2 cellular contexts compared by ENCODE assay signal in the genomic region with DNA sequence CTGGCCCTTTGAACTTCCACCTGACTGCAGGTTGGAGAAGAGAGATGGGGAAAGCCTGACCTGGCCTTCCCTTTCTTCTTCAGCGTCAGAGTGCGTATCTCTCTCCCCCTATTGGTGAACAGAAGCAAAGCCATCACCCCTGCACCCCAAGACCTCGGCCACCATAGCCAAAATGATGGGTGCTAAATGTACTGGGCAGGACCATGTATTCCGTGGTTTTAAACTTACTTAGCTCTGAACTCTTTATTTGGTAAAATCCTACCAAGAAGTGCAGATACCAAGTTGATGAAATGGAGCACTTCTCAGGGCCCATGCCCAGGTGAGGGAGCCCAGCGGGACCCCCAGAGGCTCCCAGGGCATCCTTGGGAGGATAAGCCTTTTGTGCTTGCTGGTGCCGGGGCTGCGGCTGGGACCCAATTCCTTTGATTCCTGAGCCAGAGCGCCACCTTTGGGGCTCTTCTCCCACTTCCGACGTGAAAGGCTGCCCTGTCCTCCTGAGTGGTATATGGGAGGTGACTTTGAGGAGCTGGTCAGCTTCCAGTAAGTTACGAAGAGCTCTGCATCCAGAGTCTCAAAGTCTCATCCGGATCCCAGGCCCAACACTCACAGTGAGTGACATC.
TF ChIP-seq lines count a peak whose summit lies in the region.

No MANE protein-coding gene starts in this region.

TF ChIP-seq in PFSK-1, 5 proteins besides CTCF, POLR2A, EP300 and RAD21:
- 0 out of 2 replicates have a peak, but pooled peaks have one; percentile 18 for TF ChIP-seq POLR2AphosphoS5 (IDR thresholded peaks at IDR 0.05; ENCODE audit: low read depth, low read length)
- no peak for TF ChIP-seq FOXP2 (optimal IDR thresholded peaks at IDR 0.05; ENCODE audit: borderline replicate concordance, extremely low read depth, extremely low read length, insufficient read depth)

TF ChIP-seq in H1, 55 proteins besides CTCF, POLR2A, EP300 and RAD21:
- TF ChIP-seq GABPA (IDR thresholded peaks at IDR 0.05; ENCODE audit: borderline replicate concordance, insufficient read depth, low read length), result no peak
- TF ChIP-seq CTBP2 (IDR thresholded peaks at IDR 0.05; ENCODE audit: borderline replicate concordance, insufficient read depth, insufficient read length, low read length), result no peak
- no peak for TF ChIP-seq CHD2 (IDR thresholded peaks at IDR 0.05; ENCODE audit: low read length)
- no peak for TF ChIP-seq SUZ12 (IDR thresholded peaks at IDR 0.05; ENCODE audit: low read length)
- no peak for TF ChIP-seq POLR2AphosphoS5 (IDR thresholded peaks at IDR 0.05; ENCODE audit: low read depth, low read length)
- TF ChIP-seq, protein P1, sequence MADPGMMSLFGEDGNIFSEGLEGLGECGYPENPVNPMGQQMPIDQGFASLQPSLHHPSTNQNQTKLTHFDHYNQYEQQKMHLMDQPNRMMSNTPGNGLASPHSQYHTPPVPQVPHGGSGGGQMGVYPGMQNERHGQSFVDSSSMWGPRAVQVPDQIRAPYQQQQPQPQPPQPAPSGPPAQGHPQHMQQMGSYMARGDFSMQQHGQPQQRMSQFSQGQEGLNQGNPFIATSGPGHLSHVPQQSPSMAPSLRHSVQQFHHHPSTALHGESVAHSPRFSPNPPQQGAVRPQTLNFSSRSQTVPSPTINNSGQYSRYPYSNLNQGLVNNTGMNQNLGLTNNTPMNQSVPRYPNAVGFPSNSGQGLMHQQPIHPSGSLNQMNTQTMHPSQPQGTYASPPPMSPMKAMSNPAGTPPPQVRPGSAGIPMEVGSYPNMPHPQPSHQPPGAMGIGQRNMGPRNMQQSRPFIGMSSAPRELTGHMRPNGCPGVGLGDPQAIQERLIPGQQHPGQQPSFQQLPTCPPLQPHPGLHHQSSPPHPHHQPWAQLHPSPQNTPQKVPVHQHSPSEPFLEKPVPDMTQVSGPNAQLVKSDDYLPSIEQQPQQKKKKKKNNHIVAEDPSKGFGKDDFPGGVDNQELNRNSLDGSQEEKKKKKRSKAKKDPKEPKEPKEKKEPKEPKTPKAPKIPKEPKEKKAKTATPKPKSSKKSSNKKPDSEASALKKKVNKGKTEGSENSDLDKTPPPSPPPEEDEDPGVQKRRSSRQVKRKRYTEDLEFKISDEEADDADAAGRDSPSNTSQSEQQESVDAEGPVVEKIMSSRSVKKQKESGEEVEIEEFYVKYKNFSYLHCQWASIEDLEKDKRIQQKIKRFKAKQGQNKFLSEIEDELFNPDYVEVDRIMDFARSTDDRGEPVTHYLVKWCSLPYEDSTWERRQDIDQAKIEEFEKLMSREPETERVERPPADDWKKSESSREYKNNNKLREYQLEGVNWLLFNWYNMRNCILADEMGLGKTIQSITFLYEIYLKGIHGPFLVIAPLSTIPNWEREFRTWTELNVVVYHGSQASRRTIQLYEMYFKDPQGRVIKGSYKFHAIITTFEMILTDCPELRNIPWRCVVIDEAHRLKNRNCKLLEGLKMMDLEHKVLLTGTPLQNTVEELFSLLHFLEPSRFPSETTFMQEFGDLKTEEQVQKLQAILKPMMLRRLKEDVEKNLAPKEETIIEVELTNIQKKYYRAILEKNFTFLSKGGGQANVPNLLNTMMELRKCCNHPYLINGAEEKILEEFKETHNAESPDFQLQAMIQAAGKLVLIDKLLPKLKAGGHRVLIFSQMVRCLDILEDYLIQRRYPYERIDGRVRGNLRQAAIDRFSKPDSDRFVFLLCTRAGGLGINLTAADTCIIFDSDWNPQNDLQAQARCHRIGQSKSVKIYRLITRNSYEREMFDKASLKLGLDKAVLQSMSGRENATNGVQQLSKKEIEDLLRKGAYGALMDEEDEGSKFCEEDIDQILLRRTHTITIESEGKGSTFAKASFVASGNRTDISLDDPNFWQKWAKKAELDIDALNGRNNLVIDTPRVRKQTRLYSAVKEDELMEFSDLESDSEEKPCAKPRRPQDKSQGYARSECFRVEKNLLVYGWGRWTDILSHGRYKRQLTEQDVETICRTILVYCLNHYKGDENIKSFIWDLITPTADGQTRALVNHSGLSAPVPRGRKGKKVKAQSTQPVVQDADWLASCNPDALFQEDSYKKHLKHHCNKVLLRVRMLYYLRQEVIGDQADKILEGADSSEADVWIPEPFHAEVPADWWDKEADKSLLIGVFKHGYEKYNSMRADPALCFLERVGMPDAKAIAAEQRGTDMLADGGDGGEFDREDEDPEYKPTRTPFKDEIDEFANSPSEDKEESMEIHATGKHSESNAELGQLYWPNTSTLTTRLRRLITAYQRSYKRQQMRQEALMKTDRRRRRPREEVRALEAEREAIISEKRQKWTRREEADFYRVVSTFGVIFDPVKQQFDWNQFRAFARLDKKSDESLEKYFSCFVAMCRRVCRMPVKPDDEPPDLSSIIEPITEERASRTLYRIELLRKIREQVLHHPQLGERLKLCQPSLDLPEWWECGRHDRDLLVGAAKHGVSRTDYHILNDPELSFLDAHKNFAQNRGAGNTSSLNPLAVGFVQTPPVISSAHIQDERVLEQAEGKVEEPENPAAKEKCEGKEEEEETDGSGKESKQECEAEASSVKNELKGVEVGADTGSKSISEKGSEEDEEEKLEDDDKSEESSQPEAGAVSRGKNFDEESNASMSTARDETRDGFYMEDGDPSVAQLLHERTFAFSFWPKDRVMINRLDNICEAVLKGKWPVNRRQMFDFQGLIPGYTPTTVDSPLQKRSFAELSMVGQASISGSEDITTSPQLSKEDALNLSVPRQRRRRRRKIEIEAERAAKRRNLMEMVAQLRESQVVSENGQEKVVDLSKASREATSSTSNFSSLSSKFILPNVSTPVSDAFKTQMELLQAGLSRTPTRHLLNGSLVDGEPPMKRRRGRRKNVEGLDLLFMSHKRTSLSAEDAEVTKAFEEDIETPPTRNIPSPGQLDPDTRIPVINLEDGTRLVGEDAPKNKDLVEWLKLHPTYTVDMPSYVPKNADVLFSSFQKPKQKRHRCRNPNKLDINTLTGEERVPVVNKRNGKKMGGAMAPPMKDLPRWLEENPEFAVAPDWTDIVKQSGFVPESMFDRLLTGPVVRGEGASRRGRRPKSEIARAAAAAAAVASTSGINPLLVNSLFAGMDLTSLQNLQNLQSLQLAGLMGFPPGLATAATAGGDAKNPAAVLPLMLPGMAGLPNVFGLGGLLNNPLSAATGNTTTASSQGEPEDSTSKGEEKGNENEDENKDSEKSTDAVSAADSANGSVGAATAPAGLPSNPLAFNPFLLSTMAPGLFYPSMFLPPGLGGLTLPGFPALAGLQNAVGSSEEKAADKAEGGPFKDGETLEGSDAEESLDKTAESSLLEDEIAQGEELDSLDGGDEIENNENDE (IDR thresholded peaks at IDR 0.05; ENCODE audit: insufficient replicate concordance, low read length), result no peak
- no peak for TF ChIP-seq NRF1 (IDR thresholded peaks at IDR 0.05; ENCODE audit: low read depth, low read length)
- no peak for TF ChIP-seq MAFK (IDR thresholded peaks at IDR 0.05; ENCODE audit: low read depth, low read length)
- TF ChIP-seq, protein P2, sequence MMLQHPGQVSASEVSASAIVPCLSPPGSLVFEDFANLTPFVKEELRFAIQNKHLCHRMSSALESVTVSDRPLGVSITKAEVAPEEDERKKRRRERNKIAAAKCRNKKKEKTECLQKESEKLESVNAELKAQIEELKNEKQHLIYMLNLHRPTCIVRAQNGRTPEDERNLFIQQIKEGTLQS (IDR thresholded peaks at IDR 0.05; ENCODE audit: insufficient read depth, low read depth, low read length), result no peak
- TF ChIP-seq, protein P3, sequence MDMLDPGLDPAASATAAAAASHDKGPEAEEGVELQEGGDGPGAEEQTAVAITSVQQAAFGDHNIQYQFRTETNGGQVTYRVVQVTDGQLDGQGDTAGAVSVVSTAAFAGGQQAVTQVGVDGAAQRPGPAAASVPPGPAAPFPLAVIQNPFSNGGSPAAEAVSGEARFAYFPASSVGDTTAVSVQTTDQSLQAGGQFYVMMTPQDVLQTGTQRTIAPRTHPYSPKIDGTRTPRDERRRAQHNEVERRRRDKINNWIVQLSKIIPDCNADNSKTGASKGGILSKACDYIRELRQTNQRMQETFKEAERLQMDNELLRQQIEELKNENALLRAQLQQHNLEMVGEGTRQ (IDR thresholded peaks at IDR 0.05; ENCODE audit: low read length), result no peak
- TF ChIP-seq ASH2L (IDR thresholded peaks at IDR 0.05; ENCODE audit: low read length), result no peak
- no peak for TF ChIP-seq RXRA (IDR thresholded peaks at IDR 0.05; ENCODE audit: insufficient read depth, low read depth, low read length)
- TF ChIP-seq SIX5 (IDR thresholded peaks at IDR 0.05; ENCODE audit: low read depth, low read length), result no peak
- TF ChIP-seq TBP (IDR thresholded peaks at IDR 0.05; ENCODE audit: low read depth, low read length), result no peak
- TF ChIP-seq HDAC6 (IDR thresholded peaks at IDR 0.05; ENCODE audit: low read depth, low read length), result no peak
TF ChIP-seq in H1: peak in this region for 0.
